ENCODE assay signal across 15 cellular contexts in genomic region chr3:37833790-37834189, GRCh38. TPM values are rescaled to one million over a fixed set of nuclear protein-coding genes. Genes with fewer than 3 reads are reported as not detected.
DNase-seq lines count a peak whose midpoint lies in the region; ATAC-seq, FAIRE-seq and TF ChIP-seq lines count a peak whose summit lies in the region.
"Had no signal": no experiment of that assay in that cellular context is flagged by ENCODE, and none has a peak within 500 bp of the region (broad histone marks: within the 10 kb centered on the region; RNA-seq: fewer than 3 reads in every experiment).

No MANE protein-coding gene starts in this region.

- intact Hi-C loops in heart left ventricle (cut with DNase I), result loop anchor here in 1 of 10 donors (10.0 kb wide), 1 partner anchor 389 kb away; no protein-coding TSS in a partner anchor
- intact Hi-C loops in cardiac septum (cut with DNase I), result no loop called here

- DNase-seq in heart left ventricle (peak in 3 of 5 donors; percentile 44 to 50 (median 47)), cardiac septum (ENCODE audit: low spot score) (no peak), RPMI8226 (peak; percentile 42), fibroblast of the aortic adventitia (ENCODE audit: low read depth) (no peak), urothelium cell line (ENCODE audit: low spot score) (peak; percentile 18), HAP-1 (ENCODE audit: low spot score in 2 of 2) (no peak)
- DNase-seq: activated B cell treated with CpG ODN at 0.5 μM for 24 hours, EL, naive B cell, NCI-H1694 treated with DMSO at 0.1 percent for 48 hours, upper lobe of left lung had no signal

- peaks cover 0 to 9% (median 0%) of the 10 kb centered on the region in 12 donors for H3K4me1 ChIP-seq in heart left ventricle
- no peaks in the 10 kb centered on the region for H3K4me1 ChIP-seq in gastroesophageal sphincter
- H3K4me1 ChIP-seq in HAP-1, result no peaks in the 10 kb centered on the region
- H3K4me1 ChIP-seq: upper lobe of left lung had no signal

- 31 to 45% (median 36%) methylated on average over 1 of the region's 1 CpG for WGBS in heart left ventricle, 4 donors
- 69% methylated on average over 1 of the region's 1 CpG; no CpG with 5 or more reads in 1 of the 2 donors for WGBS in gastroesophageal sphincter (ENCODE audit: low coverage in 1 of 2), 2 donors

- H3K36me3 ChIP-seq in heart left ventricle (peaks cover 0 to 5% (median 0%) of the 10 kb centered on the region in 9 donors), gastroesophageal sphincter (peaks cover 0 to 37% of the 10 kb centered on the region in 2 donors), HAP-1 (replicated peaks) (no peaks in the 10 kb centered on the region)
- H3K36me3 ChIP-seq: upper lobe of left lung had no signal

- H3K27me3 ChIP-seq in heart left ventricle (no peaks in the 10 kb centered on the region), gastroesophageal sphincter (no peaks in the 10 kb centered on the region), HAP-1 (ENCODE audit: low read depth) (no peaks in the 10 kb centered on the region)
- H3K27me3 ChIP-seq: upper lobe of left lung had no signal

- in situ Hi-C loops in HAP-1 (cut with MboI; ENCODE audit: low sequenced_read_pairs), result no loop called here

- H3K4me3 ChIP-seq in heart left ventricle (no peak overlapping the region), fibroblast of the aortic adventitia (ENCODE audit: low read depth, low read length) (no peak overlapping the region), gastroesophageal sphincter (no peak overlapping the region), HAP-1 (no peak overlapping the region)
- H3K4me3 ChIP-seq: skin epidermis, upper lobe of left lung had no signal

- no peak for FAIRE-seq in urothelium cell line (lab: Jason Lieb, UNC)
- FAIRE-seq: endothelial cell of umbilical vein had no signal

- H3K27ac ChIP-seq in heart left ventricle (no peak overlapping the region), gastroesophageal sphincter (no peak overlapping the region)
- H3K27ac ChIP-seq: skin epidermis, upper lobe of left lung had no signal

- H3K9me3 ChIP-seq in heart left ventricle (no peaks in the 10 kb centered on the region), gastroesophageal sphincter (no peaks in the 10 kb centered on the region), HAP-1 (no peaks in the 10 kb centered on the region)
- H3K9me3 ChIP-seq: upper lobe of left lung had no signal

- no peak for TF ChIP-seq EP300 in gastroesophageal sphincter (IDR thresholded peaks at IDR 0.05)

- TF ChIP-seq CTCF in heart left ventricle (IDR thresholded peaks at IDR 0.05) (peak; percentile 22 to 59 (median 40)), fibroblast of the aortic adventitia (IDR thresholded peaks at IDR 0.05; ENCODE audit: insufficient read depth, low read length) (peak; percentile 25), gastroesophageal sphincter (IDR thresholded peaks at IDR 0.05) (peak in 1 of 4 experiments; percentile 23)

- ATAC-seq in heart left ventricle (peak; percentile 65 to 90 (median 90)), gastroesophageal sphincter (no peak), HG03039 (IDR thresholded peaks at IDR 0.05; ENCODE audit: unreplicated experiment) (no peak)

- TF ChIP-seq POLR2A in heart left ventricle (IDR thresholded peaks at IDR 0.05) (no peak), gastroesophageal sphincter (IDR thresholded peaks at IDR 0.05) (no peak)

RNA-seq across cellular contexts. Expression of gene CTDSPL, which starts 27.9 kb away (rescaled TPM):
- total RNA-seq in heart left ventricle (10 to 100 TPM; 26.3 to 54.6 (median 38.0) TPM), cardiac septum (36.4 TPM), fibroblast of the aortic adventitia (ENCODE audit: low replicate concordance) (30.1 and 33.6 TPM in 2 replicates), gastroesophageal sphincter (10 to 100 TPM; 33.4 to 72.6 (median 54.0) TPM)
- polyA plus RNA-seq in heart left ventricle, result 1 to 10 TPM; 9.2 to 9.9 TPM
- total RNA-seq: activated B cell treated with CpG ODN at 0.5 μM for 24 hours had no signal

Comparison
In these comparisons a context has a peak if more than half of its experiments do, and no peak if none do; other contexts are left out.
1. DNase-seq: peak in heart left ventricle (3 of 5), RPMI8226 (single experiment) and urothelium cell line (single experiment); none in cardiac septum (single experiment), fibroblast of the aortic adventitia (single experiment) and HAP-1 (0 of 2).
2. ATAC-seq: peak in heart left ventricle (4 of 4); none in gastroesophageal sphincter (single experiment) and HG03039 (single experiment).